ENCODE assay signal across 1 cellular context in genomic region chr7:77985232-77985973, GRCh38.
A peak's percentile ranks its signal among the peaks of the same experiment; 100 is the strongest.
TF ChIP-seq lines count a peak whose summit lies in the region.

No MANE protein-coding gene starts in this region.

TF ChIP-seq in K562, 482 proteins besides CTCF, POLR2A, EP300 and RAD21 (continued from another document):
- TF ChIP-seq ZNF140 (CRISPR knock-in tag; IDR thresholded peaks at IDR 0.05) (no peak), TFE3 (CRISPR knock-in tag; IDR thresholded peaks at IDR 0.05) (no peak), BCLAF1 (IDR thresholded peaks at IDR 0.05; ENCODE audit: borderline replicate concordance in 1 of 2, control insufficient read depth in 1 of 2, low read depth in 2 of 2, low read length in 1 of 2) (no peak), ZNF175 (CRISPR knock-in tag; IDR thresholded peaks at IDR 0.05; ENCODE audit: low read depth) (no peak), TCF3 (CRISPR knock-in tag; IDR thresholded peaks at IDR 0.05) (peak; percentile 32), HNRNPL (IDR thresholded peaks at IDR 0.05; ENCODE audit: low read depth, low read length) (no peak), CBFA2T3 (IDR thresholded peaks at IDR 0.05) (peak; percentile 39)
- TF ChIP-seq, protein P1, sequence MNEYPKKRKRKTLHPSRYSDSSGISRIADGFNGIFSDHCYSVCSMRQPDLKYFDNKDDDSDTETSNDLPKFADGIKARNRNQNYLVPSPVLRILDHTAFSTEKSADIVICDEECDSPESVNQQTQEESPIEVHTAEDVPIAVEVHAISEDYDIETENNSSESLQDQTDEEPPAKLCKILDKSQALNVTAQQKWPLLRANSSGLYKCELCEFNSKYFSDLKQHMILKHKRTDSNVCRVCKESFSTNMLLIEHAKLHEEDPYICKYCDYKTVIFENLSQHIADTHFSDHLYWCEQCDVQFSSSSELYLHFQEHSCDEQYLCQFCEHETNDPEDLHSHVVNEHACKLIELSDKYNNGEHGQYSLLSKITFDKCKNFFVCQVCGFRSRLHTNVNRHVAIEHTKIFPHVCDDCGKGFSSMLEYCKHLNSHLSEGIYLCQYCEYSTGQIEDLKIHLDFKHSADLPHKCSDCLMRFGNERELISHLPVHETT (CRISPR knock-in tag; conservative IDR thresholded peaks at IDR 0.05 in 1 of 2, IDR thresholded peaks at IDR 0.05 in 1 of 2), result no peak
